ENCODE assay signal across 16 cellular contexts in the genomic region with DNA sequence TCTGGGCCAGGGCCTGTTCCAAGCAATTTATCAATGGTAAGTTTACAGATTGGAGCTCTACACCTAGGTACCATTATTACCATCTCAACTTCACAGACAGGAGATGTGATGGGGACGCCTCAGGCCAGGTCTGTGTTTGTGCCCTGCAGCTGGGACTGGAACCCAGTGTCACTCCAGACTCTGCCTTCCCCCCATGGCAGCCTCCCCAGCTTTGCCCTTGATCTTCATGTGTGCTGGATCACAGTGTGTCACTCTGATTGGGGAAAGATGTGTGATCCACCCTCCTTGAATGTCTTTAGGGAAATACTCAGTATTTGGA. TPM values are rescaled to one million over a fixed set of nuclear protein-coding genes. Genes with fewer than 3 reads are reported as not detected.
DNase-seq lines count a peak whose midpoint lies in the region; ATAC-seq, FAIRE-seq and TF ChIP-seq lines count a peak whose summit lies in the region.
"Had no signal": no experiment of that assay in that cellular context is flagged by ENCODE, and none has a peak within 500 bp of the region (broad histone marks: within the 10 kb centered on the region; RNA-seq: fewer than 3 reads in every experiment).

No MANE protein-coding gene starts in this region.

- H3F3A ChIP-seq in PC-3 (ENCODE audit: low read length, unreplicated experiment), result no peaks in the 10 kb centered on the region

- TF ChIP-seq RAD21 in GM12878 (IDR thresholded peaks at IDR 0.05; ENCODE audit: insufficient read depth, low read depth, low read length), result no peak

- TF ChIP-seq POLR2A in GM12878 (IDR thresholded peaks at IDR 0.05; ENCODE audit: low read depth, low read length), result no peak

- no peaks in the 10 kb centered on the region for H3K27me3 ChIP-seq in left ventricle myocardium inferior (ENCODE audit: low read depth)
- H3K27me3 ChIP-seq in GM12878 (replicated peaks in 1 of 2; ENCODE audit: control insufficient read depth in 2 of 2, insufficient read depth in 2 of 2, low read length in 1 of 2), result no peaks in the 10 kb centered on the region
- H3K27me3 ChIP-seq in neuronal stem cell (ENCODE audit: control insufficient read depth in 3 of 3, insufficient read depth in 3 of 3, low read depth in 1 of 3, low read length in 3 of 3), result peaks cover 0 to 40% (median 0%) of the 10 kb centered on the region in 3 experiments
- H3K27me3 ChIP-seq in PC-3 (ENCODE audit: low read length), result no peaks in the 10 kb centered on the region
- H3K27me3 ChIP-seq: brain microvascular endothelial cell had no signal

- 0% methylated on average over 1 of the region's 1 CpG for WGBS in GM12878 (ENCODE audit: insufficient coverage, insufficient replicate concordance, low lambda C conversion rate, missing lambda C conversion rate)
- WGBS in neuronal stem cell (ENCODE audit: extremely low coverage in 2 of 2, insufficient read length in 2 of 2, insufficient replicate concordance in 1 of 2), 2 donors, result no CpG with 5 or more reads among the region's 1 CpG

- peak overlapping the region; percentile 24; the same call in 1 of the 2 replicates for H3K9ac ChIP-seq in GM12878 (ENCODE audit: control insufficient read depth, insufficient read depth, low read length)
- H3K9ac ChIP-seq in neuronal stem cell (ENCODE audit: low read depth, low read length, poor library complexity), result no peak overlapping the region
- H3K9ac ChIP-seq in PC-3 (ENCODE audit: low read length), result no peak overlapping the region

- DNase-seq in left ventricle myocardium inferior, result no peak
- DNase-seq in cardiac septum (ENCODE audit: low spot score), result no peak
- no peak for DNase-seq in GM12878 (ENCODE audit: low read depth, low spot score)
- no peak for DNase-seq in neuronal stem cell (ENCODE audit: low spot score)
- no peak for DNase-seq in HTR-8/SVneo (ENCODE audit: insufficient read length, low spot score)
- no peak for DNase-seq in PC-3
- DNase-seq in NK-92 (lab: John Stamatoyannopoulos, UW; ENCODE audit: unreplicated experiment), result no peak
- no peak for DNase-seq in DMS153 treated with DMSO at 0.1 percent for 48 hours (lab: John Stamatoyannopoulos, UW; ENCODE audit: unreplicated experiment)
- DNase-seq: ACHN; activated naive CD4-positive, alpha-beta T cell treated with anti-CD3 and anti-CD28 coated beads for 36 hours; brain microvascular endothelial cell; effector CD8-positive, alpha-beta T cell; NCI-H1694; nephron progenitor cell; retina had no signal

- peak overlapping the region; percentile 90 for H3K4me2 ChIP-seq in GM12878 (ENCODE audit: control insufficient read depth, insufficient read depth)
- no peak overlapping the region for H3K4me2 ChIP-seq in neuronal stem cell (ENCODE audit: insufficient read depth, low read length, poor library complexity, severe bottlenecking)
- H3K4me2 ChIP-seq in PC-3 (ENCODE audit: low read length), result no peak overlapping the region

- H3K4ac ChIP-seq in neuronal stem cell (ENCODE audit: low read length), result no peak overlapping the region

- H3K27ac ChIP-seq in left ventricle myocardium inferior (replicated peaks) (peak overlapping the region; percentile 79), GM12878 (ENCODE audit: control insufficient read depth, insufficient read depth) (peak overlapping the region; percentile 96), neuronal stem cell (replicated peaks; ENCODE audit: low read length) (no peak overlapping the region), PC-3 (ENCODE audit: low read length) (no peak overlapping the region)
- H3K27ac ChIP-seq: brain microvascular endothelial cell had no signal

- no peak overlapping the region for H3K18ac ChIP-seq in neuronal stem cell (ENCODE audit: low read length)

- H2BK15ac ChIP-seq in neuronal stem cell (ENCODE audit: low read length), result no peak overlapping the region

- POLR2A ChIA-PET in GM12878 (lab: Charles Lee) (interaction anchor here (0.6 to 8.8 kb wide), 9 partner anchors 10 to 342 kb away, joined by 3 to 116 read pairs (median 10); a partner anchor contains a TSS), PC-3 (lab: Charles Lee; ENCODE audit: unreplicated experiment) (no interaction called here)

- H2BK12ac ChIP-seq in neuronal stem cell (ENCODE audit: low read length), result no peak overlapping the region

- CTCF ChIA-PET in GM12878 (lab: Yijun Ruan, JAX), result interaction anchor here (0.6 to 3.5 kb wide), 6 partner anchors 9 to 173 kb away, joined by 3 to 19 read pairs (median 8); a partner anchor contains a TSS
- CTCF ChIA-PET in PC-3 (lab: Charles Lee), result no interaction called here

- no peaks in the 10 kb centered on the region for H3K9me2 ChIP-seq in PC-3 (replicated peaks; ENCODE audit: low read length)

- in situ Hi-C loops in GM12878 (cut with MboI), result no loop called here

- H4K8ac ChIP-seq in neuronal stem cell (ENCODE audit: low read depth, low read length), result no peak overlapping the region

- ATAC-seq in GM12878 (no peak; the same call in 2 of the 3 replicates), PC-3 (no peak)
- ATAC-seq: left lobe of liver had no signal

- H2BK120ac ChIP-seq in neuronal stem cell (ENCODE audit: low read depth, low read length), result peak overlapping the region; percentile 11

- no peak overlapping the region for H3K14ac ChIP-seq in neuronal stem cell (ENCODE audit: low read length)

- H2AFZ ChIP-seq in GM12878 (ENCODE audit: control insufficient read depth, low read depth, low read length) (no peak overlapping the region), neuronal stem cell (ENCODE audit: low read length) (no peak overlapping the region), PC-3 (ENCODE audit: low read length) (no peak overlapping the region)

- FAIRE-seq in GM12878 (lab: Jason Lieb, UNC), result no peak
- FAIRE-seq in HTR-8/SVneo (lab: Jason Lieb, UNC), result no peak

- TF ChIP-seq EP300 in GM12878 (IDR thresholded peaks at IDR 0.05; ENCODE audit: borderline replicate concordance in 1 of 2, control insufficient read depth in 1 of 2, low read depth in 2 of 2, low read length in 2 of 2), result no peak

- H4K91ac ChIP-seq in neuronal stem cell (ENCODE audit: low read depth, low read length, poor library complexity), result no peak overlapping the region

- SMC1A ChIA-PET in GM12878 (lab: Charles Lee; ENCODE audit: uncharacterized antibody, unreplicated experiment), result interaction anchor here (1.0 to 12.3 kb wide), 14 partner anchors 10 to 82 kb away, joined by 3 to 205 read pairs (median 3); a partner anchor contains a TSS

- H4K20me1 ChIP-seq in GM12878 (ENCODE audit: control insufficient read depth, insufficient read depth), result no peaks in the 10 kb centered on the region
- H4K20me1 ChIP-seq in PC-3 (ENCODE audit: low read length), result no peaks in the 10 kb centered on the region

- H3K79me2 ChIP-seq in GM12878 (ENCODE audit: control insufficient read depth, insufficient read depth, low read length) (peaks cover 69% of the 10 kb centered on the region), PC-3 (ENCODE audit: low read length) (peaks cover 21% of the 10 kb centered on the region)

- no peak overlapping the region for H2BK5ac ChIP-seq in neuronal stem cell (ENCODE audit: low read length)

- H2AK5ac ChIP-seq in neuronal stem cell (ENCODE audit: low read depth, low read length), result no peak overlapping the region

- RAD21 ChIA-PET in GM12878 (lab: Charles Lee; ENCODE audit: unreplicated experiment), result interaction anchor here (1.0 to 10.7 kb wide), 9 partner anchors 10 to 191 kb away, joined by 3 to 149 read pairs (median 6); a partner anchor contains a TSS

- H3K4me1 ChIP-seq in left ventricle myocardium inferior, result peaks cover 89% of the 10 kb centered on the region
- H3K4me1 ChIP-seq in GM12878 (ENCODE audit: control insufficient read depth, insufficient read depth, low read length), result peaks cover 64% of the 10 kb centered on the region
- no peaks in the 10 kb centered on the region for H3K4me1 ChIP-seq in neuronal stem cell (ENCODE audit: control insufficient read depth in 2 of 2, insufficient read depth in 1 of 2, low read depth in 1 of 2, low read length in 2 of 2)
- peaks cover 8% of the 10 kb centered on the region for H3K4me1 ChIP-seq in PC-3 (ENCODE audit: insufficient read depth, low read length)

- intact Hi-C loops in left ventricle myocardium inferior (cut with micrococcal nuclease) (no loop called here), cardiac septum (cut with DNase I) (loop anchor here (5.0 kb wide), 1 partner anchor 205 kb away; no protein-coding TSS in a partner anchor), GM12878 (cut with micrococcal nuclease; ENCODE audit: unreplicated experiment) (no loop called here), PC-3 (cut with micrococcal nuclease) (no loop called here)

- peaks cover 6% of the 10 kb centered on the region for H3K9me3 ChIP-seq in left ventricle myocardium inferior (replicated peaks)
- no peaks in the 10 kb centered on the region for H3K9me3 ChIP-seq in GM12878 (replicated peaks; ENCODE audit: control insufficient read depth, insufficient read depth, low read length)
- no peaks in the 10 kb centered on the region for H3K9me3 ChIP-seq in neuronal stem cell (replicated peaks in 1 of 2; ENCODE audit: control insufficient read depth in 2 of 2, insufficient read depth in 1 of 2, low read depth in 1 of 2, low read length in 2 of 2)
- no peaks in the 10 kb centered on the region for H3K9me3 ChIP-seq in PC-3 (ENCODE audit: low read length)

- BruUV-seq in GM12878 (replicated peaks; lab: Mats Ljungman, UMichigan), result no TSS peak
- BruUV-seq in PC-3 (replicated peaks; lab: Mats Ljungman, UMichigan), result no TSS peak

- no peaks in the 10 kb centered on the region for H3K79me1 ChIP-seq in neuronal stem cell (ENCODE audit: low read depth, low read length)

- TF ChIP-seq CTCF in left ventricle myocardium inferior (IDR thresholded peaks at IDR 0.05; ENCODE audit: borderline replicate concordance) (no peak), GM12878 (IDR thresholded peaks at IDR 0.05 in 2 of 3, conservative IDR thresholded peaks at IDR 0.05 in 1 of 3; ENCODE audit: control insufficient read depth in 2 of 3, extremely low read depth in 1 of 3, insufficient read depth in 1 of 3, low read depth in 3 of 3, low read length in 3 of 3) (no peak), PC-3 (conservative IDR thresholded peaks at IDR 0.05; ENCODE audit: low read depth, low read length) (no peak)

- H3K4me3 ChIP-seq in left ventricle myocardium inferior, result peak overlapping the region; percentile 24
- 0 out of 2 replicates have a peak overlapping the region, but pooled peaks have one; percentile 24 for H3K4me3 ChIP-seq in GM12878
- no peak overlapping the region for H3K4me3 ChIP-seq in neuronal stem cell (ENCODE audit: low read length in 2 of 2)
- no peak overlapping the region for H3K4me3 ChIP-seq in PC-3 (ENCODE audit: low read length)

- H3K36me3 ChIP-seq in left ventricle myocardium inferior (peaks cover 7% of the 10 kb centered on the region), GM12878 (ENCODE audit: control insufficient read depth in 2 of 2, insufficient read depth in 2 of 2, low read length in 1 of 2) (peaks cover 4 to 17% of the 10 kb centered on the region in 2 experiments; a peak in 2 of 4 replicates), neuronal stem cell (replicated peaks in 1 of 2; ENCODE audit: control insufficient read depth in 2 of 2, insufficient read depth in 2 of 2, low read length in 2 of 2) (no peaks in the 10 kb centered on the region), PC-3 (ENCODE audit: low read depth, low read length) (no peaks in the 10 kb centered on the region)
- H3K36me3 ChIP-seq: brain microvascular endothelial cell had no signal

- no peak overlapping the region for H3K23ac ChIP-seq in neuronal stem cell (ENCODE audit: low read depth, low read length, poor library complexity)

RNA-seq across cellular contexts. Expression of a gene that starts 59.6 kb away (rescaled TPM):
- 67.0 TPM for total RNA-seq in left ventricle myocardium inferior
- 45.7 TPM for total RNA-seq in cardiac septum
- total RNA-seq in GM12878 (2013; cell fraction: nucleolus; rRNA removed), result 159 and 160 TPM in 2 replicates
- total RNA-seq in GM12878 (2014; rRNA removed), result 70.6 and 76.8 TPM in 2 replicates
- 40.5 and 44.9 TPM in 2 replicates for total RNA-seq in GM12878 (2014; rRNA removed; fragmentation: Illumina TruSeq; extraction: Trizol)
- total RNA-seq in GM12878 (2021), result 103 and 112 TPM in 2 replicates
- 27.7 TPM for polyA plus RNA-seq in GM12878 (2011; ENCODE audit: low read depth)
- 35.1 and 70.0 TPM in 2 replicates for polyA plus RNA-seq in GM12878 (2011; rRNA removed)
- polyA plus RNA-seq in GM12878 (2011; cell fraction: cytosol; rRNA removed), result 57.3 and 68.0 TPM in 2 replicates
- 69.0 and 72.8 TPM in 2 replicates for polyA plus RNA-seq in GM12878 (2011; cell fraction: nucleus; rRNA removed)
- 39.3 and 54.1 TPM in 2 replicates for polyA plus RNA-seq in GM12878 (2012)
- polyA plus RNA-seq in GM12878 (2014; fragmentation: Illumina TruSeq; extraction: Trizol), result 41.3 and 72.2 TPM in 2 replicates
- 10 to 100 TPM; 49.1 to 73.6 TPM for polyA plus RNA-seq in GM12878 (2014; fragmentation: Nextera tagmentation; extraction: Ambion mirVana)
- 65.1 and 74.2 TPM in 2 replicates for polyA plus RNA-seq in GM12878 (2014; rRNA removed)
- 100 to 1,000 TPM; 170 to 177 TPM for polyA plus RNA-seq in GM12878 (2016; fragmentation: Nextera tagmentation; extraction: Ambion mirVana)
- 66.8 and 76.8 TPM in 2 replicates for polyA minus RNA-seq in GM12878 (2011; rRNA and poly(A)+ RNA removed)
- polyA minus RNA-seq in GM12878 (2011; cell fraction: cytosol; rRNA and poly(A)+ RNA removed), result 23.4 and 24.0 TPM in 2 replicates
- polyA minus RNA-seq in GM12878 (2011; cell fraction: nucleus; rRNA and poly(A)+ RNA removed), result 47.8 and 90.9 TPM in 2 replicates
- 0.25 TPM for polyA plus RNA-seq in neuronal stem cell (2013, experiment 1 of 2)
- polyA plus RNA-seq in neuronal stem cell (2013, experiment 2 of 2), result 0.44 TPM
- 38.7 and 40.1 TPM in 2 replicates for total RNA-seq in PC-3 (2014; rRNA removed)

Comparison
In these comparisons a context has a peak if more than half of its experiments do, and no peak if none do; other contexts are left out.
1. H3K27ac ChIP-seq: peak in left ventricle myocardium inferior (single experiment) and GM12878 (single experiment); none in neuronal stem cell (single experiment) and PC-3 (single experiment).
2. H3K4me3 ChIP-seq: peak in left ventricle myocardium inferior (single experiment) and GM12878 (single experiment); none in neuronal stem cell (0 of 2) and PC-3 (single experiment).